7 cellular contexts compared by ENCODE assay signal in genomic region chr11:6705905-6706535, GRCh38. TPM values are rescaled to one million over a fixed set of nuclear protein-coding genes. Genes with fewer than 3 reads are reported as not detected.
DNase-seq lines count a peak whose midpoint lies in the region; ATAC-seq and TF ChIP-seq lines count a peak whose summit lies in the region.

No MANE protein-coding gene starts in this region.

- peaks cover 24% of the 10 kb centered on the region for H3K4me1 Mint-ChIP-seq in activated T-cell treated with anti-CD3 and anti-CD28 coated beads, Interleukin-2, amount 50 U/mL, for 72 hours (ENCODE audit: low read depth)

- H3K27me3 Mint-ChIP-seq in activated T-cell treated with anti-CD3 and anti-CD28 coated beads, Interleukin-2, amount 50 U/mL, for 72 hours (ENCODE audit: low read depth), result no peaks in the 10 kb centered on the region

- no peak overlapping the region for H3K4me3 Mint-ChIP-seq in activated T-cell treated with anti-CD3 and anti-CD28 coated beads, Interleukin-2, amount 50 U/mL, for 72 hours

- peak; percentile 84 for TF ChIP-seq CTCF in foreskin keratinocyte (conservative IDR thresholded peaks at IDR 0.05)
- peak; percentile 69 to 77 (median 75) for TF ChIP-seq CTCF in ovary (IDR thresholded peaks at IDR 0.05)

- H3K36me3 Mint-ChIP-seq in activated T-cell treated with anti-CD3 and anti-CD28 coated beads, Interleukin-2, amount 50 U/mL, for 72 hours (ENCODE audit: insufficient read depth in 2 of 2), result no peaks in the 10 kb centered on the region

- H3K36me3 ChIP-seq in H7 (replicated peaks; ENCODE audit: control insufficient read depth, insufficient read depth, low read length) (no peaks in the 10 kb centered on the region), ovary (no peaks in the 10 kb centered on the region)

- 46 to 52% (median 50%) methylated on average over 7 of the region's 7 CpGs for WGBS in ovary, 3 donors

- no peaks in the 10 kb centered on the region for H3K27me3 ChIP-seq in H7 (ENCODE audit: control insufficient read depth, insufficient read depth, low read length)
- H3K27me3 ChIP-seq in foreskin keratinocyte, result peaks cover 4% of the 10 kb centered on the region
- no peaks in the 10 kb centered on the region for H3K27me3 ChIP-seq in ovary

- H3K9me3 ChIP-seq in ovary, result no peaks in the 10 kb centered on the region

- intact Hi-C loops in ovary (cut with DNase I), result loop anchor here in 3 of 4 donors (5.0 to 10.0 kb wide), 3 partner anchors 171 to 321 kb away; no protein-coding TSS in a partner anchor

- no peak overlapping the region for H3K27ac Mint-ChIP-seq in activated T-cell treated with anti-CD3 and anti-CD28 coated beads, Interleukin-2, amount 50 U/mL, for 72 hours

- H3K9me3 Mint-ChIP-seq in activated T-cell treated with anti-CD3 and anti-CD28 coated beads, Interleukin-2, amount 50 U/mL, for 72 hours, result no peaks in the 10 kb centered on the region

- H3K27ac ChIP-seq in foreskin keratinocyte, result no peak overlapping the region
- H3K27ac ChIP-seq in ovary, result no peak overlapping the region

- TF ChIP-seq POLR2A in ovary (IDR thresholded peaks at IDR 0.05), result no peak

- no peak for TF ChIP-seq EP300 in ovary (IDR thresholded peaks at IDR 0.05)

- DNase-seq in Daoy (ENCODE audit: low read depth) (peak; percentile 26), H7 (peak; percentile 24), NCI-H82 (lab: John Stamatoyannopoulos, UW) (peak; percentile 66), foreskin keratinocyte (peak in 1 of 2 donors; percentile 34), ovary (peak in 3 of 5 donors; percentile 25 to 67 (median 45))
- DNase-seq in activated T-cell treated with anti-CD3 and anti-CD28 coated beads, Interleukin-2, amount 50 U/mL, for 72 hours, result peak; percentile 19 to 28

- peak; percentile 47 for ATAC-seq in activated T-cell treated with anti-CD3 and anti-CD28 coated beads, Interleukin-2, amount 50 U/mL, for 72 hours (replicated peaks in 1 of 2)
- peak; percentile 65 for ATAC-seq in foreskin keratinocyte
- no peak for ATAC-seq in GM21717 (IDR thresholded peaks at IDR 0.05; ENCODE audit: unreplicated experiment)

- H3K4me1 ChIP-seq in foreskin keratinocyte (no peaks in the 10 kb centered on the region), ovary (ENCODE audit: insufficient read depth) (no peaks in the 10 kb centered on the region)

- H3K4me3 ChIP-seq in H7 (ENCODE audit: insufficient read depth, low read depth, low read length), result no peak overlapping the region
- no peak overlapping the region for H3K4me3 ChIP-seq in ovary

RNA-seq across cellular contexts. Expression of gene MRPL17, which starts 22.9 kb away (rescaled TPM):
- total RNA-seq in Daoy (2014; rRNA removed; shearing (Covaris generic)), result 95.5 and 120 TPM in 2 replicates
- 72.9 and 110 TPM in 2 replicates for total RNA-seq in H7 (2014; rRNA removed; shearing (Covaris generic))
- total RNA-seq in activated T-cell treated with anti-CD3 and anti-CD28 coated beads, Interleukin-2, amount 50 U/mL, for 72 hours, result 10 to 100 TPM; 38.2 to 39.8 TPM
- total RNA-seq in foreskin keratinocyte (70.5 and 78.7 TPM in 2 replicates), ovary (10 to 100 TPM; 23.0 to 37.9 (median 30.7) TPM)
- polyA plus RNA-seq in foreskin keratinocyte (143 and 152 TPM in 2 replicates), ovary (10 to 100 TPM; 28.2 to 30.1 TPM)

RNA-seq across cellular contexts. Expression of gene DCHS1, which starts 50.4 kb away (rescaled TPM):
- 0.74 and 1.3 TPM in 2 replicates for total RNA-seq in Daoy (2014; rRNA removed; shearing (Covaris generic))
- 15.7 and 16.8 TPM in 2 replicates for total RNA-seq in H7 (2014; rRNA removed; shearing (Covaris generic))
- total RNA-seq in activated T-cell treated with anti-CD3 and anti-CD28 coated beads, Interleukin-2, amount 50 U/mL, for 72 hours, result 1 to 10 TPM; 2.1 to 2.9 TPM
- total RNA-seq in foreskin keratinocyte (0.03 and 0.11 TPM in 2 replicates), ovary (10 to 100 TPM; 14.8 to 36.8 (median 23.0) TPM)
- polyA plus RNA-seq in foreskin keratinocyte (0.02 and 0.03 TPM in 2 replicates), ovary (10 to 100 TPM in 1 of 2 donors, 1 to 10 TPM in 1; 5.2 to 20.2 TPM)
